In the genomic region with DNA sequence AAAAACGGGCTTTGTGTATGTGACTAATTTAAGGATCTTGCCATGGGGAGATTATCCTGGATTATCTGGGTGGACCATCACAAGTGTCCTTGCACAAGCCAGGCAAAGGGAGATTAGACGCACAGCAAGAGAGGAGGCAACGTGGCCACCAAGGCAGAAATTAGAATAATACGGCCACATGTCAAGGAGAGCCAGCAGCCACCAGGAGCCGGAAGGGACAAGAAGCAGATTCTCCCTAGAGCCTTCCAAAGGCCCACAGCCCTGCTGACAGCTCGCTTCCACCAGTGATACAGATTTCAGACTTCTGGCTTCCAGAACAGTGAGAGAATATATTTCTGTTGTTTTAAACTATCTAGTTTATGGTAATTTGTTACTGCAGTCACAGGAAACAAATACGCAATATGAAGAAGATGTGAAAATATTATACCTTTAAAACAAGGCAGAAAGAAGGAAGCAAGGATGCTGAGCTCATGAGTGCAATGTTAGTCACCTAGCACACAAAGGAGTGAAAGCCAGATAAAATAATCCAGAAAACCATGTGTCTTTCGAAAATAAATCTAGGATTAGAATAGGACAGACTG, we compare ENCODE assay signal across 2 cellular contexts.
A peak's percentile ranks its signal among the peaks of the same experiment; 100 is the strongest.
TF ChIP-seq lines count a peak whose summit lies in the region.

No MANE protein-coding gene starts in this region.

TF ChIP-seq in HCT116, 20 proteins besides CTCF, POLR2A, EP300 and RAD21:
- no peak for TF ChIP-seq EZH2phosphoT487 (IDR thresholded peaks at IDR 0.05; ENCODE audit: borderline replicate concordance)
- no peak for TF ChIP-seq SP1 (IDR thresholded peaks at IDR 0.05; ENCODE audit: low read depth)
- TF ChIP-seq FOSL1 (IDR thresholded peaks at IDR 0.05; ENCODE audit: low read depth), result no peak
- no peak; the same call in 1 of the 2 replicates for TF ChIP-seq ELF1 (IDR thresholded peaks at IDR 0.05; ENCODE audit: borderline replicate concordance, low read depth)
- TF ChIP-seq YY1 (IDR thresholded peaks at IDR 0.05; ENCODE audit: extremely low read depth, insufficient replicate concordance, low read depth, low read length), result no peak
- TF ChIP-seq, protein P1, sequence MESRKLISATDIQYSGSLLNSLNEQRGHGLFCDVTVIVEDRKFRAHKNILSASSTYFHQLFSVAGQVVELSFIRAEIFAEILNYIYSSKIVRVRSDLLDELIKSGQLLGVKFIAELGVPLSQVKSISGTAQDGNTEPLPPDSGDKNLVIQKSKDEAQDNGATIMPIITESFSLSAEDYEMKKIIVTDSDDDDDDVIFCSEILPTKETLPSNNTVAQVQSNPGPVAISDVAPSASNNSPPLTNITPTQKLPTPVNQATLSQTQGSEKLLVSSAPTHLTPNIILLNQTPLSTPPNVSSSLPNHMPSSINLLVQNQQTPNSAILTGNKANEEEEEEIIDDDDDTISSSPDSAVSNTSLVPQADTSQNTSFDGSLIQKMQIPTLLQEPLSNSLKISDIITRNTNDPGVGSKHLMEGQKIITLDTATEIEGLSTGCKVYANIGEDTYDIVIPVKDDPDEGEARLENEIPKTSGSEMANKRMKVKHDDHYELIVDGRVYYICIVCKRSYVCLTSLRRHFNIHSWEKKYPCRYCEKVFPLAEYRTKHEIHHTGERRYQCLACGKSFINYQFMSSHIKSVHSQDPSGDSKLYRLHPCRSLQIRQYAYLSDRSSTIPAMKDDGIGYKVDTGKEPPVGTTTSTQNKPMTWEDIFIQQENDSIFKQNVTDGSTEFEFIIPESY (IDR thresholded peaks at IDR 0.05; ENCODE audit: extremely low read depth, insufficient replicate concordance, low read length), result no peak
- no peak for TF ChIP-seq TCF7L2 (IDR thresholded peaks at IDR 0.05; ENCODE audit: borderline replicate concordance, extremely low read depth, insufficient read depth, insufficient read length)
- TF ChIP-seq, protein P2, sequence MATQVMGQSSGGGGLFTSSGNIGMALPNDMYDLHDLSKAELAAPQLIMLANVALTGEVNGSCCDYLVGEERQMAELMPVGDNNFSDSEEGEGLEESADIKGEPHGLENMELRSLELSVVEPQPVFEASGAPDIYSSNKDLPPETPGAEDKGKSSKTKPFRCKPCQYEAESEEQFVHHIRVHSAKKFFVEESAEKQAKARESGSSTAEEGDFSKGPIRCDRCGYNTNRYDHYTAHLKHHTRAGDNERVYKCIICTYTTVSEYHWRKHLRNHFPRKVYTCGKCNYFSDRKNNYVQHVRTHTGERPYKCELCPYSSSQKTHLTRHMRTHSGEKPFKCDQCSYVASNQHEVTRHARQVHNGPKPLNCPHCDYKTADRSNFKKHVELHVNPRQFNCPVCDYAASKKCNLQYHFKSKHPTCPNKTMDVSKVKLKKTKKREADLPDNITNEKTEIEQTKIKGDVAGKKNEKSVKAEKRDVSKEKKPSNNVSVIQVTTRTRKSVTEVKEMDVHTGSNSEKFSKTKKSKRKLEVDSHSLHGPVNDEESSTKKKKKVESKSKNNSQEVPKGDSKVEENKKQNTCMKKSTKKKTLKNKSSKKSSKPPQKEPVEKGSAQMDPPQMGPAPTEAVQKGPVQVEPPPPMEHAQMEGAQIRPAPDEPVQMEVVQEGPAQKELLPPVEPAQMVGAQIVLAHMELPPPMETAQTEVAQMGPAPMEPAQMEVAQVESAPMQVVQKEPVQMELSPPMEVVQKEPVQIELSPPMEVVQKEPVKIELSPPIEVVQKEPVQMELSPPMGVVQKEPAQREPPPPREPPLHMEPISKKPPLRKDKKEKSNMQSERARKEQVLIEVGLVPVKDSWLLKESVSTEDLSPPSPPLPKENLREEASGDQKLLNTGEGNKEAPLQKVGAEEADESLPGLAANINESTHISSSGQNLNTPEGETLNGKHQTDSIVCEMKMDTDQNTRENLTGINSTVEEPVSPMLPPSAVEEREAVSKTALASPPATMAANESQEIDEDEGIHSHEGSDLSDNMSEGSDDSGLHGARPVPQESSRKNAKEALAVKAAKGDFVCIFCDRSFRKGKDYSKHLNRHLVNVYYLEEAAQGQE (IDR thresholded peaks at IDR 0.05; ENCODE audit: low read depth), result no peak
- TF ChIP-seq, protein P3, sequence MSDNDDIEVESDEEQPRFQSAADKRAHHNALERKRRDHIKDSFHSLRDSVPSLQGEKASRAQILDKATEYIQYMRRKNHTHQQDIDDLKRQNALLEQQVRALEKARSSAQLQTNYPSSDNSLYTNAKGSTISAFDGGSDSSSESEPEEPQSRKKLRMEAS (IDR thresholded peaks at IDR 0.05), result no peak
- no peak for TF ChIP-seq SRF (IDR thresholded peaks at IDR 0.05; ENCODE audit: low read depth)
- TF ChIP-seq SIN3A (IDR thresholded peaks at IDR 0.05; ENCODE audit: low read depth), result no peak
- TF ChIP-seq EZH2 (IDR thresholded peaks at IDR 0.05), result no peak
- no peak for TF ChIP-seq JUND (IDR thresholded peaks at IDR 0.05)
- TF ChIP-seq CBX3 (IDR thresholded peaks at IDR 0.05; ENCODE audit: low read depth), result no peak
- TF ChIP-seq EGR1 (IDR thresholded peaks at IDR 0.05; ENCODE audit: low read depth), result no peak
- TF ChIP-seq ZNF274 (IDR thresholded peaks at IDR 0.05; ENCODE audit: low read depth, low read length), result no peak
- no peak for TF ChIP-seq CEBPB (IDR thresholded peaks at IDR 0.05; ENCODE audit: low read depth)
- no peak for TF ChIP-seq POLR2AphosphoS5 (IDR thresholded peaks at IDR 0.05; ENCODE audit: low read depth, low read length)

TF ChIP-seq in SK-N-SH, 30 proteins besides CTCF, POLR2A, EP300 and RAD21:
- TF ChIP-seq GATA2 (CRISPR knock-in tag; IDR thresholded peaks at IDR 0.05) (no peak), NFIC (IDR thresholded peaks at IDR 0.05; ENCODE audit: borderline replicate concordance) (no peak), SMC3 (IDR thresholded peaks at IDR 0.05; ENCODE audit: low read depth, low read length) (no peak), FOXJ3 (CRISPR knock-in tag; IDR thresholded peaks at IDR 0.05) (no peak), SIN3A (IDR thresholded peaks at IDR 0.05; ENCODE audit: borderline replicate concordance, low read depth, low read length) (no peak), FOXM1 (IDR thresholded peaks at IDR 0.05; ENCODE audit: low read depth) (no peak)
- TF ChIP-seq, protein P3 (IDR thresholded peaks at IDR 0.05; ENCODE audit: low read depth), result 0 out of 2 replicates have a peak, but pooled peaks have one; percentile 7
